In genomic region chr3:87576752-87577151, GRCh38 we compare ENCODE assay signal across 24 cellular contexts.
DNase-seq lines count a peak whose midpoint lies in the region; ATAC-seq, FAIRE-seq and TF ChIP-seq lines count a peak whose summit lies in the region.
"Had no signal": no experiment of that assay in that cellular context is flagged by ENCODE, and none has a peak within 500 bp of the region (broad histone marks: within the 10 kb centered on the region; RNA-seq: fewer than 3 reads in every experiment).

No MANE protein-coding gene starts in this region.

- RAD21 ChIA-PET in GM12878 (lab: Charles Lee; ENCODE audit: unreplicated experiment), result no interaction called here

- DNase-seq in GM12878 (ENCODE audit: low read depth, low spot score) (no peak), SJCRH30 (no peak)
- DNase-seq in activated CD4-positive, alpha-beta T cell treated with anti-CD3 and anti-CD28 coated beads for 36 hours, result no peak
- DNase-seq: 8988T; ACHN; BE2C; C1 segment of cervical spinal cord; CD4-positive, alpha-beta memory T cell; CD4-positive, CD25-positive, alpha-beta regulatory T cell; CD8-positive, alpha-beta memory T cell; COR-L47; DMS 273 treated with DMSO at 0.1 percent for 48 hours; DMS153; DMS53; DMS79; DND-41; EL; GDM1 had no signal

- no peaks in the 10 kb centered on the region for H3K27me3 ChIP-seq in GM12878 (replicated peaks in 1 of 2; ENCODE audit: control insufficient read depth in 2 of 2, insufficient read depth in 2 of 2, low read length in 1 of 2)
- H3K27me3 ChIP-seq in SJCRH30, result no peaks in the 10 kb centered on the region
- H3K27me3 ChIP-seq: BE2C, BLaER1 had no signal

- SMC1A ChIA-PET in GM12878 (lab: Charles Lee; ENCODE audit: uncharacterized antibody, unreplicated experiment), result no interaction called here

- no peak for TF ChIP-seq CTCF in HEK293 (tag by site-specific recombination; IDR thresholded peaks at IDR 0.05)
- no peak for TF ChIP-seq CTCF in GM12878 (IDR thresholded peaks at IDR 0.05 in 2 of 3, conservative IDR thresholded peaks at IDR 0.05 in 1 of 3; ENCODE audit: control insufficient read depth in 2 of 3, extremely low read depth in 1 of 3, insufficient read depth in 1 of 3, low read depth in 3 of 3, low read length in 3 of 3)

- H3K36me3 ChIP-seq in HEK293 (ENCODE audit: control insufficient read depth in 2 of 2, insufficient read depth in 1 of 2, low read length in 2 of 2) (no peaks in the 10 kb centered on the region), GM12878 (ENCODE audit: control insufficient read depth in 2 of 2, insufficient read depth in 2 of 2, low read length in 1 of 2) (no peaks in the 10 kb centered on the region), SJCRH30 (no peaks in the 10 kb centered on the region)
- H3K36me3 ChIP-seq: BE2C, BLaER1 had no signal

- ATAC-seq in GM12878, result peak; percentile 83
- ATAC-seq in HG03045 (IDR thresholded peaks at IDR 0.05; ENCODE audit: unreplicated experiment), result no peak
- no peak for ATAC-seq in activated CD4-positive, alpha-beta T cell treated with anti-CD3 and anti-CD28 coated beads for 36 hours

- no peaks in the 10 kb centered on the region for H3K4me1 Mint-ChIP-seq in activated CD4-positive, alpha-beta T cell treated with anti-CD3 and anti-CD28 coated beads for 36 hours
- H3K4me1 Mint-ChIP-seq: CD14-positive monocyte; CD4-positive, alpha-beta memory T cell; CD4-positive, CD25-positive, alpha-beta regulatory T cell; CD8-positive, alpha-beta memory T cell had no signal

- no peak overlapping the region for H3K9ac ChIP-seq in GM12878 (ENCODE audit: control insufficient read depth, insufficient read depth, low read length)
- H3K9ac ChIP-seq: BLaER1 had no signal

- H3K27me3 Mint-ChIP-seq in activated CD4-positive, alpha-beta T cell treated with anti-CD3 and anti-CD28 coated beads for 36 hours, result no peaks in the 10 kb centered on the region
- H3K27me3 Mint-ChIP-seq: CD4-positive, alpha-beta memory T cell; CD4-positive, CD25-positive, alpha-beta regulatory T cell had no signal

- H3K27ac ChIP-seq in HEK293 (ENCODE audit: extremely low read depth, low read depth, low read length), result no peak overlapping the region
- H3K27ac ChIP-seq in GM12878 (ENCODE audit: control insufficient read depth, insufficient read depth), result no peak overlapping the region
- no peak overlapping the region for H3K27ac ChIP-seq in SJCRH30
- H3K27ac ChIP-seq: BLaER1 had no signal

- no peak overlapping the region for H3K27ac Mint-ChIP-seq in activated CD4-positive, alpha-beta T cell treated with anti-CD3 and anti-CD28 coated beads for 36 hours
- H3K27ac Mint-ChIP-seq: CD14-positive monocyte; CD4-positive, alpha-beta memory T cell; CD4-positive, CD25-positive, alpha-beta regulatory T cell; CD8-positive, alpha-beta memory T cell had no signal

- no peak overlapping the region for H2AFZ ChIP-seq in GM12878 (ENCODE audit: control insufficient read depth, low read depth, low read length)

- POLR2A ChIA-PET in HEK293 (lab: Yijun Ruan, JAX), result no interaction called here
- POLR2A ChIA-PET in GM12878 (lab: Charles Lee), result no interaction called here
- POLR2A ChIA-PET in activated CD4-positive, alpha-beta T cell treated with anti-CD3 and anti-CD28 coated beads for 36 hours (lab: Charles Lee), result no interaction called here

- FAIRE-seq in GM12878 (lab: Jason Lieb, UNC), result no peak
- FAIRE-seq: A204.1, GM12891 had no signal

- no peak overlapping the region for H3K4me3 Mint-ChIP-seq in activated CD4-positive, alpha-beta T cell treated with anti-CD3 and anti-CD28 coated beads for 36 hours
- H3K4me3 Mint-ChIP-seq: CD14-positive monocyte; CD4-positive, alpha-beta memory T cell; CD4-positive, CD25-positive, alpha-beta regulatory T cell; CD8-positive, alpha-beta memory T cell had no signal

- in situ Hi-C loops in GM12878 (cut with MboI), result no loop called here

- no TSS peak for BruUV-seq in GM12878 (replicated peaks; lab: Mats Ljungman, UMichigan)

- TF ChIP-seq POLR2A in GM12878 (IDR thresholded peaks at IDR 0.05; ENCODE audit: low read depth, low read length), result no peak

- TF ChIP-seq RAD21 in GM12878 (IDR thresholded peaks at IDR 0.05; ENCODE audit: insufficient read depth, low read depth, low read length), result no peak

- TF ChIP-seq EP300 in GM12878 (IDR thresholded peaks at IDR 0.05; ENCODE audit: borderline replicate concordance in 1 of 2, control insufficient read depth in 1 of 2, low read depth in 2 of 2, low read length in 2 of 2), result no peak

- H3K9me3 Mint-ChIP-seq in activated CD4-positive, alpha-beta T cell treated with anti-CD3 and anti-CD28 coated beads for 36 hours (ENCODE audit: low read depth), result no peaks in the 10 kb centered on the region
- H3K9me3 Mint-ChIP-seq: CD14-positive monocyte; CD4-positive, alpha-beta memory T cell; CD4-positive, CD25-positive, alpha-beta regulatory T cell; CD8-positive, alpha-beta memory T cell had no signal

- no peaks in the 10 kb centered on the region for H3K79me2 ChIP-seq in GM12878 (ENCODE audit: control insufficient read depth, insufficient read depth, low read length)

- intact Hi-C loops in GM12878 (cut with micrococcal nuclease; ENCODE audit: unreplicated experiment), result no loop called here
- intact Hi-C loops in activated CD4-positive, alpha-beta T cell treated with anti-CD3 and anti-CD28 coated beads for 36 hours (cut with DNase I, micrococcal nuclease), result no loop called here

- H3K4me3 ChIP-seq in HEK293 (ENCODE audit: low read depth, low read length) (no peak overlapping the region), GM12878 (no peak overlapping the region), SJCRH30 (no peak overlapping the region)
- H3K4me3 ChIP-seq: BLaER1 had no signal

- H3K9me3 ChIP-seq in HEK293 (ENCODE audit: control insufficient read depth, insufficient read depth, low read depth, low read length) (no peaks in the 10 kb centered on the region), GM12878 (replicated peaks; ENCODE audit: control insufficient read depth, insufficient read depth, low read length) (no peaks in the 10 kb centered on the region), SJCRH30 (replicated peaks) (no peaks in the 10 kb centered on the region)
- H3K9me3 ChIP-seq: BE2C, BLaER1 had no signal

- WGBS in GM12878 (ENCODE audit: insufficient coverage, insufficient replicate concordance, low lambda C conversion rate, missing lambda C conversion rate), result 22% methylated on average over 4 of the region's 4 CpGs

- CTCF ChIA-PET in HEK293 (lab: Yijun Ruan, JAX) (interaction anchor here (0.7 kb wide), 1 partner anchor 746 kb away, joined by 4 read pairs; no protein-coding TSS in a partner anchor), GM12878 (lab: Yijun Ruan, JAX) (no interaction called here)
- CTCF ChIA-PET in activated CD4-positive, alpha-beta T cell treated with anti-CD3 and anti-CD28 coated beads for 36 hours (lab: Charles Lee), result no interaction called here

- H3K4me2 ChIP-seq in GM12878 (ENCODE audit: control insufficient read depth, insufficient read depth), result no peak overlapping the region
- H3K4me2 ChIP-seq: BLaER1 had no signal

- no peaks in the 10 kb centered on the region for H3K36me3 Mint-ChIP-seq in activated CD4-positive, alpha-beta T cell treated with anti-CD3 and anti-CD28 coated beads for 36 hours (ENCODE audit: low read depth)
- H3K36me3 Mint-ChIP-seq: CD14-positive monocyte; CD4-positive, alpha-beta memory T cell; CD4-positive, CD25-positive, alpha-beta regulatory T cell; CD8-positive, alpha-beta memory T cell had no signal

- H3K4me1 ChIP-seq in HEK293 (ENCODE audit: control insufficient read depth, insufficient read depth, low read length) (peaks cover 4% of the 10 kb centered on the region; the same call in 1 of the 2 replicates), GM12878 (ENCODE audit: control insufficient read depth, insufficient read depth, low read length) (no peaks in the 10 kb centered on the region), SJCRH30 (no peaks in the 10 kb centered on the region)
- H3K4me1 ChIP-seq: BE2C, BLaER1 had no signal

- no peaks in the 10 kb centered on the region for H4K20me1 ChIP-seq in GM12878 (ENCODE audit: control insufficient read depth, insufficient read depth)
- H4K20me1 ChIP-seq: BLaER1 had no signal

TF ChIP-seq in HEK293, 187 proteins besides CTCF, POLR2A, EP300 and RAD21 (continues in another document):
- no peak for TF ChIP-seq ZNF394 (tag by site-specific recombination; IDR thresholded peaks at IDR 0.05; ENCODE audit: borderline replicate concordance)
- TF ChIP-seq ZNF626 (tag by site-specific recombination; IDR thresholded peaks at IDR 0.05), result no peak
- TF ChIP-seq SP2 (tag by site-specific recombination; IDR thresholded peaks at IDR 0.05), result no peak
- TF ChIP-seq ZNF48 (tag by site-specific recombination; IDR thresholded peaks at IDR 0.05), result no peak
- TF ChIP-seq ZNF664 (tag by site-specific recombination; IDR thresholded peaks at IDR 0.05), result 0 out of 2 replicates have a peak, but pooled peaks have one; percentile 9

TF ChIP-seq in GM12878, 131 proteins besides CTCF, POLR2A, EP300 and RAD21:
- 0 out of 2 replicates have a peak, but pooled peaks have one; percentile 33 for TF ChIP-seq MTA2 (IDR thresholded peaks at IDR 0.05; ENCODE audit: low read depth)
- TF ChIP-seq STAT3 (IDR thresholded peaks at IDR 0.05; ENCODE audit: low read depth, low read length), result no peak
- no peak for TF ChIP-seq ATF3 (IDR thresholded peaks at IDR 0.05; ENCODE audit: borderline replicate concordance, extremely low read depth, low read depth, low read length)
TF ChIP-seq in GM12878: peak in this region for 1.
